Comparison of ENCODE assay signal across 11 cellular contexts in genomic region chr2:159362816-159363251, GRCh38.
DNase-seq lines count a peak whose midpoint lies in the region; ATAC-seq, FAIRE-seq and TF ChIP-seq lines count a peak whose summit lies in the region.
"Had no signal": no experiment of that assay in that cellular context is flagged by ENCODE, and none has a peak within 500 bp of the region (broad histone marks: within the 10 kb centered on the region; RNA-seq: fewer than 3 reads in every experiment).

No MANE protein-coding gene starts in this region.

- H3K4me3 ChIP-seq in NB4 (ENCODE audit: low read depth, low read length): no peak overlapping the region
- H3K4me3 ChIP-seq: psoas muscle had no signal

- TF ChIP-seq POLR2A in NB4 (IDR thresholded peaks at IDR 0.05; ENCODE audit: extremely low read depth, insufficient read length) (no peak), H54 (IDR thresholded peaks at IDR 0.05; ENCODE audit: low read depth, low read length) (no peak)

- no peak for TF ChIP-seq CTCF in NB4 (IDR thresholded peaks at IDR 0.05; ENCODE audit: low read depth, low read length)

- ATAC-seq in GM21528 (IDR thresholded peaks at IDR 0.05; ENCODE audit: low FRiP score, unreplicated experiment): peak; percentile 55
- ATAC-seq: psoas muscle had no signal

- peak; percentile 55 for DNase-seq in NB4 (ENCODE audit: low read depth)
- DNase-seq in fibroblast of peridontal ligament (ENCODE audit: extremely low read depth): peak; percentile 48
- peak; percentile 99 for DNase-seq in renal cortical epithelial cell (ENCODE audit: low read depth)
- DNase-seq in hippocampal formation (lab: John Stamatoyannopoulos, UW): no peak
- no peak for DNase-seq in H54 (ENCODE audit: insufficient read length, low spot score)
- DNase-seq in HT-29 (ENCODE audit: low spot score): no peak
- no peak for DNase-seq in NCI-H2171 (lab: John Stamatoyannopoulos, UW)
- DNase-seq: NCI-H82, psoas muscle, T1000 had no signal

- FAIRE-seq in H54 (lab: Jason Lieb, UNC): no peak

Comparison
In these comparisons a context has a peak if more than half of its experiments do, and no peak if none do; other contexts are left out.
1. DNase-seq: peak in NB4 (single experiment), fibroblast of peridontal ligament (single experiment) and renal cortical epithelial cell (single experiment); none in hippocampal formation (0 of 2), H54 (single experiment), HT-29 (single experiment) and NCI-H2171 (single experiment).